8 cellular contexts compared by ENCODE assay signal in the genomic region with DNA sequence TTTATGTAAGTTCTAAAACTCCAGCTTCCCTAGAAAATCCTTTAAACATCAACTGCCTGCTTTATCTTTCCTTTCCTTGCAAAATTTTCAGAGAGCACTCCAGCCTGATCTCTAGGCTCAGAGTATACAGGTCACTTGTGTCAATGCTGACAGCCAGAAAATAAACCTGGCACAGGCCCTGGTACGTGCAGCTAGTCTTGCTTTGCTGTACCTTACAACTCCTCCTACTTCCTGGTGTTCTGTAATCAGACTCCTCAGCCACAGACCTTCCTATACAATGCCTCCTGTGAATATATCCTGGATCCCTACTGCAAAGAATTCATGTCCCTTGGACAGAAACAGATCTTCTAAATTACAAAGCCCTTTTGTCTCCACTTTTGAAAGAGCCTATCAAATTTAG. TPM values are rescaled to one million over a fixed set of nuclear protein-coding genes. Genes with fewer than 3 reads are reported as not detected.
DNase-seq lines count a peak whose midpoint lies in the region; ATAC-seq and TF ChIP-seq lines count a peak whose summit lies in the region.

No MANE protein-coding gene starts in this region.

- CTCF ChIA-PET in Caco-2 (lab: Charles Lee), result interaction anchor here (0.8 kb wide), 1 partner anchor 86 kb away, joined by 4 read pairs; no protein-coding TSS in a partner anchor

- DNase-seq in Caco-2, result no peak
- DNase-seq in NCI-H526 treated with DMSO at 0.1 percent for 48 hours (lab: John Stamatoyannopoulos, UW), result peak; percentile 55
- peak; percentile 48 to 76 for DNase-seq in T47D (ENCODE audit: low read depth in 1 of 2, low spot score in 1 of 2)
- DNase-seq in neural crest cell (ENCODE audit: low read depth, low spot score), result no peak
- DNase-seq in ecto neural progenitor cell (ENCODE audit: low spot score), result no peak
- no peak for DNase-seq in iPS-NIHi7 (ENCODE audit: extremely low spot score)

- ATAC-seq in GM21825 (IDR thresholded peaks at IDR 0.05; ENCODE audit: unreplicated experiment) (peak; percentile 30), HG02623 (IDR thresholded peaks at IDR 0.05; ENCODE audit: unreplicated experiment) (no peak)

- no peaks in the 10 kb centered on the region for H3K36me3 Mint-ChIP-seq in Caco-2 (ENCODE audit: insufficient read depth, unreplicated experiment)
- H3K36me3 Mint-ChIP-seq in neural crest cell (ENCODE audit: low read depth), result no peaks in the 10 kb centered on the region

- H3K4me1 Mint-ChIP-seq in Caco-2 (ENCODE audit: low read depth, unreplicated experiment) (peaks cover 10% of the 10 kb centered on the region), neural crest cell (peaks cover 11% of the 10 kb centered on the region)

- TF ChIP-seq CTCF in Caco-2 (IDR thresholded peaks at IDR 0.05; ENCODE audit: insufficient read depth in 1 of 2, low read depth in 1 of 2, low read length in 1 of 2, severe bottlenecking in 1 of 2, unreplicated experiment in 1 of 2) (no peak), neural crest cell (conservative IDR thresholded peaks at IDR 0.05) (no peak)

- H3K4me3 Mint-ChIP-seq in Caco-2 (ENCODE audit: unreplicated experiment) (no peak overlapping the region), neural crest cell (no peak overlapping the region)

- no peak overlapping the region for H3K4me3 ChIP-seq in Caco-2 (ENCODE audit: low read depth, low read length)

- in situ Hi-C loops in T47D (cut with HindIII; ENCODE audit: low pct_unique_long_range_greater_than_20kb, low sequenced_read_pairs), result no loop called here

- H3K4me1 ChIP-seq in Caco-2, result peaks cover 20% of the 10 kb centered on the region

- H3K27ac Mint-ChIP-seq in Caco-2 (ENCODE audit: unreplicated experiment) (peak overlapping the region; percentile 3), neural crest cell (ENCODE audit: unreplicated experiment) (peak overlapping the region; percentile 6)

- H3K9me3 Mint-ChIP-seq in Caco-2 (ENCODE audit: unreplicated experiment), result peaks cover 10% of the 10 kb centered on the region
- no peaks in the 10 kb centered on the region for H3K9me3 Mint-ChIP-seq in neural crest cell

- H3K27me3 Mint-ChIP-seq in Caco-2 (ENCODE audit: insufficient read depth, unreplicated experiment) (no peaks in the 10 kb centered on the region), neural crest cell (ENCODE audit: low read depth) (no peaks in the 10 kb centered on the region)

- no peaks in the 10 kb centered on the region for H3K36me3 ChIP-seq in Caco-2 (ENCODE audit: control insufficient read depth, insufficient read depth, low read length)

- intact Hi-C loops in Caco-2 (cut with micrococcal nuclease; ENCODE audit: unreplicated experiment), result no loop called here

- BruUV-seq in Caco-2 (replicated peaks; lab: Mats Ljungman, UMichigan), result no TSS peak

- no peaks in the 10 kb centered on the region for H3K9me3 ChIP-seq in Caco-2

- H3K27me3 ChIP-seq in Caco-2 (replicated peaks; ENCODE audit: control insufficient read depth, insufficient read depth, low read length), result no peaks in the 10 kb centered on the region

- POLR2A ChIA-PET in Caco-2 (lab: Charles Lee), result no interaction called here

RNA-seq across cellular contexts. Expression of a gene that starts 24.2 kb away (rescaled TPM):
- total RNA-seq in Caco-2 (2022) (400 and 431 TPM in 2 replicates), neural crest cell (153 and 165 TPM in 2 replicates)

RNA-seq across cellular contexts. Expression of a gene that starts 53.7 kb away (rescaled TPM):
- total RNA-seq in Caco-2 (2022), result 1.0 TPM in 1 of 2 replicates, not detected in the other
- not detected in 2 replicates for total RNA-seq in neural crest cell

Comparison
In these comparisons a context has a peak if more than half of its experiments do, and no peak if none do; other contexts are left out.
1. DNase-seq: peak in NCI-H526 treated with DMSO at 0.1 percent for 48 hours (single experiment) and T47D (2 of 2); none in Caco-2 (0 of 2), neural crest cell (single experiment), ecto neural progenitor cell (single experiment) and iPS-NIHi7 (single experiment).